8 cellular contexts compared by ENCODE assay signal in genomic region chr17:1108560-1108809, GRCh38.
DNase-seq lines count a peak whose midpoint lies in the region; ATAC-seq and TF ChIP-seq lines count a peak whose summit lies in the region.

No MANE protein-coding gene starts in this region.

- peak overlapping the region; percentile 11 for H3K9ac ChIP-seq in NT2/D1 (ENCODE audit: insufficient read length, low read depth)

- TF ChIP-seq POLR2A in GM18951 (IDR thresholded peaks at IDR 0.05; ENCODE audit: extremely low read depth, insufficient read depth, insufficient read length), result peak; percentile 7

- no peaks in the 10 kb centered on the region; the same call in 1 of the 2 replicates for H3K9me3 ChIP-seq in NT2/D1 (ENCODE audit: insufficient read depth, low read length)

- peaks cover 14% of the 10 kb centered on the region for H3K36me3 ChIP-seq in NT2/D1 (ENCODE audit: insufficient read depth, insufficient read length, low read length)

- peaks cover 29 to 39% of the 10 kb centered on the region in 2 donors for H3K4me1 Mint-ChIP-seq in effector memory CD8-positive, alpha-beta T cell (ENCODE audit: low read depth in 2 of 2)
- peaks cover 23 to 56% (median 45%) of the 10 kb centered on the region in 4 donors for H3K4me1 Mint-ChIP-seq in naive thymus-derived CD8-positive, alpha-beta T cell

- in situ Hi-C loops in GM18951 (cut with MboI; ENCODE audit: low sequenced_read_pairs, unreplicated experiment), result no loop called here

- peak overlapping the region; percentile 37 for H3K4me3 ChIP-seq in NT2/D1 (ENCODE audit: insufficient read length, low read depth)

- H3K27me3 Mint-ChIP-seq in effector memory CD8-positive, alpha-beta T cell, result no peaks in the 10 kb centered on the region
- no peaks in the 10 kb centered on the region for H3K27me3 Mint-ChIP-seq in naive thymus-derived CD8-positive, alpha-beta T cell

- H3K27me3 ChIP-seq in NT2/D1 (ENCODE audit: insufficient read depth, insufficient read length), result peaks cover 20% of the 10 kb centered on the region

- DNase-seq in NT2/D1 (ENCODE audit: low read depth, low spot score) (no peak), SKM-1 treated with dmso at 0.1 percent for 144 hours (lab: John Stamatoyannopoulos, UW; ENCODE audit: unreplicated experiment) (no peak), NCI-H2227 (lab: John Stamatoyannopoulos, UW; ENCODE audit: unreplicated experiment) (no peak), ureter (ENCODE audit: low spot score) (no peak)
- peak in 1 of 3 experiments; percentile 10 for DNase-seq in effector memory CD8-positive, alpha-beta T cell
- DNase-seq in naive thymus-derived CD8-positive, alpha-beta T cell, result peak in 4 of 10 donors; percentile 13 to 37 (median 22)

- peak; percentile 6 for ATAC-seq in effector memory CD8-positive, alpha-beta T cell (replicated peaks)
- no peak for ATAC-seq in naive thymus-derived CD8-positive, alpha-beta T cell
- ATAC-seq in GM21576 (IDR thresholded peaks at IDR 0.05; ENCODE audit: unreplicated experiment), result no peak

- no peaks in the 10 kb centered on the region for H3K9me3 Mint-ChIP-seq in effector memory CD8-positive, alpha-beta T cell
- H3K9me3 Mint-ChIP-seq in naive thymus-derived CD8-positive, alpha-beta T cell, result no peaks in the 10 kb centered on the region

- peak overlapping the region; percentile 89 for H3K4me3 Mint-ChIP-seq in effector memory CD8-positive, alpha-beta T cell
- H3K4me3 Mint-ChIP-seq in naive thymus-derived CD8-positive, alpha-beta T cell, result peak overlapping the region; percentile 69 to 87 (median 76)

- H3K27ac Mint-ChIP-seq in effector memory CD8-positive, alpha-beta T cell, result peak overlapping the region; percentile 78 to 84
- H3K27ac Mint-ChIP-seq in naive thymus-derived CD8-positive, alpha-beta T cell, result peak overlapping the region in 6 of 10 donors; percentile 53 to 91 (median 83)

- peaks cover 19% of the 10 kb centered on the region for H3K36me3 Mint-ChIP-seq in effector memory CD8-positive, alpha-beta T cell (ENCODE audit: insufficient read depth)
- H3K36me3 Mint-ChIP-seq in naive thymus-derived CD8-positive, alpha-beta T cell, result peaks cover 0 to 3% (median 0%) of the 10 kb centered on the region in 3 donors

- peaks cover 20% of the 10 kb centered on the region for H3K4me1 ChIP-seq in NT2/D1 (ENCODE audit: insufficient read depth, insufficient read length)

- POLR2A ChIA-PET in naive thymus-derived CD8-positive, alpha-beta T cell (lab: Charles Lee), result interaction anchor here (0.6 to 0.8 kb wide), 2 partner anchors 13 to 379 kb away, joined by 3 to 4 read pairs; no protein-coding TSS in a partner anchor
